21 cellular contexts compared by ENCODE assay signal in genomic region chr2:121182520-121182919, GRCh38.
"Had no signal": no experiment of that assay in that cellular context is flagged by ENCODE, and none has a peak within 500 bp of the region (broad histone marks: within the 10 kb centered on the region; RNA-seq: fewer than 3 reads in every experiment).

No MANE protein-coding gene starts in this region.

- H3K4me3 Mint-ChIP-seq: naive thymus-derived CD4-positive, alpha-beta T cell; type B pancreatic cell had no signal

- FAIRE-seq: endometrium, frontal cortex had no signal

- H3K4me1 ChIP-seq: left ventricle myocardium inferior, lower lobe of right lung, right atrium auricular region, sigmoid colon, thyroid gland, uterus had no signal

- H3K9me3 Mint-ChIP-seq: type B pancreatic cell had no signal

- H3K9me3 ChIP-seq: heart left ventricle, left ventricle myocardium inferior, lower lobe of right lung, neutrophil, right atrium auricular region, sigmoid colon, suprapubic skin, thyroid gland, uterus had no signal

- H3K27ac Mint-ChIP-seq: naive thymus-derived CD4-positive, alpha-beta T cell; type B pancreatic cell had no signal

- H3K36me3 ChIP-seq: heart left ventricle, left ventricle myocardium inferior, lower lobe of right lung, neutrophil, right atrium auricular region, sigmoid colon, suprapubic skin, thyroid gland, uterus had no signal

- H3K27me3 ChIP-seq: heart left ventricle, neutrophil, right atrium auricular region, sigmoid colon, suprapubic skin, thyroid gland, uterus had no signal

- H3K27ac ChIP-seq: epithelial cell of prostate, heart left ventricle, left ventricle myocardium inferior, lower lobe of right lung, neutrophil, right atrium auricular region, sigmoid colon, thyroid gland, uterus had no signal

- H3K4me3 ChIP-seq: heart left ventricle, left ventricle myocardium inferior, lower lobe of right lung, right atrium auricular region, sigmoid colon, skin epidermis, suprapubic skin, thyroid gland, uterus had no signal

- ATAC-seq: heart left ventricle; lower lobe of right lung; naive thymus-derived CD4-positive, alpha-beta T cell had no signal

- H3K4me1 Mint-ChIP-seq: naive thymus-derived CD4-positive, alpha-beta T cell had no signal

- DNase-seq: effector memory CD4-positive, alpha-beta T cell; heart left ventricle; hippocampal formation; islet precursor cell; left ventricle myocardium inferior; lower lobe of right lung; mesenchymal stem cell; naive thymus-derived CD4-positive, alpha-beta T cell; sigmoid colon; stimulated activated CD4-positive, alpha-beta T cell treated with anti-CD3 and anti-CD28 coated beads, Interleukin-12 subunit alpha, Interleukin-12 subunit beta, amount 100 ng/mL, for 4 hours; stimulated activated naive CD4-positive, alpha-beta T cell; thyroid gland; uterus had no signal

- H3K36me3 Mint-ChIP-seq: naive thymus-derived CD4-positive, alpha-beta T cell; type B pancreatic cell had no signal
